Comparison of ENCODE assay signal across 1 cellular context in the genomic region with DNA sequence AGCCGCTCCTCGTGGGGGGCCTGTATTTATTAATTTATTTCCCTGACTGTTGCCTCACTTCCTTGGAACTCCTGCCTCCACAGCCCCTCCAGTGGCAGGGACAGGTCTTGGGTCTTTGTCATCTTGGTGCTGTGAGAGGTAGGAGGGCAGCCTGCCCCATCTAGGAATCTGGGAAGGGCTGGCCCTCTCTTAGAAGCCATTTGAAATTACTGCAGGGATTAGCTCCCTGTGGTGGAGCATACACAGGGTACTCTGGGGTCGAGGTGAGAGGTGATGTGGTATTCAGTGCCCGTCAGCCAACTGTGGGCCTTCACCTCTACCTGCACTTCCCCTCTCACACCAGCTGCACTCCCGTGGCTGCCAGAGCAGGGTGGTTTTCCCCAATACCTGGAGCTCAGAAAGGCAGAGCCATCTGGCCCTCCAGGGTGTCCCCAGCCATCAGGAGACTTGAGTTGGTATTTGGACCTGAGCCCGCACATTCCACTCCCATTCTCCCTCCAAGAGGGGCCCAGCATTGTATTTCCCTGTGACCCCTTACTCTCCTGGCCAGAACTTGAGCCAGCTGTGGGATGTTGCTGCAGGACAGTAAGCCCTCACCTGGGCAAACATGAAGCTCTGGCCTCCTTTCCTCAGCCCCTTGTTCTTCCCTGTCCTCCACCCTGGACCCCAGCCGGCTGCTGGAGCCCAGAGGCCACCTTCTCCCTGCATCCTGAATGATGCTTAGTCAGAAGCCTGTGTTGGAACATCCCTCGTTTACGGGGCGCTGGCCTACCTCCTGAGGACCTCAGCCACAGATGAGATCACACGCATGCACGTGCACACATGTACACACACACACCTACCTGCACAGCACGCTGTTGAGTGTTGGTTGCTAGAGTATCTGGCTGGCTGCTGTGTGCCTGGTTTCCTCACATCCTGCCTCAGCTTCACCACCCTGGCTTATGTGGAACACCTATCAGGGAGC.
TF ChIP-seq lines count a peak whose summit lies in the region.

No MANE protein-coding gene starts in this region.

TF ChIP-seq in H1, 55 proteins besides CTCF, POLR2A, EP300 and RAD21:
- no peak for TF ChIP-seq SIN3A (conservative IDR thresholded peaks at IDR 0.05 in 1 of 2, IDR thresholded peaks at IDR 0.05 in 1 of 2; ENCODE audit: low read depth in 1 of 2, low read length in 2 of 2)
- TF ChIP-seq BCL11A (IDR thresholded peaks at IDR 0.05; ENCODE audit: low read depth in 2 of 2, low read length in 2 of 2) = no peak
- no peak for TF ChIP-seq TBP (IDR thresholded peaks at IDR 0.05; ENCODE audit: low read depth, low read length)
- no peak for TF ChIP-seq KDM1A (IDR thresholded peaks at IDR 0.05; ENCODE audit: borderline replicate concordance, low read length)
- no peak for TF ChIP-seq SAP30 (IDR thresholded peaks at IDR 0.05; ENCODE audit: insufficient read depth, insufficient replicate concordance, low read length)
- no peak for TF ChIP-seq EZH2 (IDR thresholded peaks at IDR 0.05; ENCODE audit: low read depth, low read length, severe bottlenecking)
- no peak for TF ChIP-seq FOSL1 (IDR thresholded peaks at IDR 0.05; ENCODE audit: insufficient read depth, low read depth, low read length)
- TF ChIP-seq RNF2 (IDR thresholded peaks at IDR 0.05; ENCODE audit: borderline replicate concordance, low read depth, low read length, missing control alignments, poor library complexity, severe bottlenecking) = no peak
- no peak for TF ChIP-seq POLR2AphosphoS5 (IDR thresholded peaks at IDR 0.05; ENCODE audit: low read depth, low read length)
- no peak for TF ChIP-seq KDM4A (IDR thresholded peaks at IDR 0.05; ENCODE audit: low read depth, low read length, severe bottlenecking)
- no peak for TF ChIP-seq CHD2 (IDR thresholded peaks at IDR 0.05; ENCODE audit: low read length)
- TF ChIP-seq JUND (IDR thresholded peaks at IDR 0.05; ENCODE audit: low read length) = no peak
- TF ChIP-seq BACH1 (IDR thresholded peaks at IDR 0.05; ENCODE audit: low read length) = no peak
